Comparison of ENCODE assay signal across 2 cellular contexts in genomic region chr4:73897380-73898136, GRCh38.
TF ChIP-seq lines count a peak whose summit lies in the region.

No MANE protein-coding gene starts in this region.

TF ChIP-seq in A549, 52 proteins besides CTCF, POLR2A, EP300 and RAD21 (continued from another document):
- no peak for TF ChIP-seq ELK1 (IDR thresholded peaks at IDR 0.05; ENCODE audit: low read depth, low read length)
- no peak for TF ChIP-seq NPAS2 (CRISPR knock-in tag; IDR thresholded peaks at IDR 0.05; ENCODE audit: borderline replicate concordance)
- TF ChIP-seq JUNB (IDR thresholded peaks at IDR 0.05) = no peak
- no peak for TF ChIP-seq RFX5 (IDR thresholded peaks at IDR 0.05)
- no peak for TF ChIP-seq KDM1A (IDR thresholded peaks at IDR 0.05; ENCODE audit: low read depth)
- TF ChIP-seq RCOR1 (IDR thresholded peaks at IDR 0.05; ENCODE audit: low read depth, low read length) = no peak
- TF ChIP-seq FOXS1 (CRISPR knock-in tag; IDR thresholded peaks at IDR 0.05) = no peak
- TF ChIP-seq HOXB5 (CRISPR knock-in tag; IDR thresholded peaks at IDR 0.05) = no peak
- TF ChIP-seq POLR2AphosphoS2 (conservative IDR thresholded peaks at IDR 0.05; ENCODE audit: low read length) = no peak
- TF ChIP-seq ATOH8 (CRISPR knock-in tag; IDR thresholded peaks at IDR 0.05; ENCODE audit: low read depth) = no peak
- no peak for TF ChIP-seq E2F6 (IDR thresholded peaks at IDR 0.05; ENCODE audit: borderline replicate concordance, low read depth)

TF ChIP-seq in GM23338, 12 proteins besides CTCF, POLR2A, EP300 and RAD21 (continued from another document):
- no peak for TF ChIP-seq ZNF462 (CRISPR knock-in tag; IDR thresholded peaks at IDR 0.05)
- TF ChIP-seq EZH2phosphoT487 (IDR thresholded peaks at IDR 0.05; ENCODE audit: unreplicated experiment) = no peak
- TF ChIP-seq STAT1 (IDR thresholded peaks at IDR 0.05; ENCODE audit: unreplicated experiment) = no peak
- no peak for TF ChIP-seq POLR2AphosphoS5 (IDR thresholded peaks at IDR 0.05; ENCODE audit: low read depth)
